Comparison of ENCODE assay signal across 8 cellular contexts in genomic region chr6:122789078-122789861, GRCh38. TPM values are rescaled to one million over a fixed set of nuclear protein-coding genes. Genes with fewer than 3 reads are reported as not detected.
A peak's percentile ranks its signal among the peaks of the same experiment; 100 is the strongest.
DNase-seq lines count a peak whose midpoint lies in the region; ATAC-seq and TF ChIP-seq lines count a peak whose summit lies in the region.

Gene SMPDL3A, plus strand, starts transcription at chr6:122789258. Its CDS starts 89 bp downstream, at chr6:122789347.

- H3K9me3 Mint-ChIP-seq in activated naive CD4-positive, alpha-beta T cell treated with anti-CD3 and anti-CD28 coated beads, Interleukin-2, amount 50 U/mL, for 24 hours = no peaks in the 10 kb centered on the region
- no peaks in the 10 kb centered on the region for H3K9me3 Mint-ChIP-seq in neural progenitor cell

- peaks cover 12% of the 10 kb centered on the region for H3K4me1 Mint-ChIP-seq in activated naive CD4-positive, alpha-beta T cell treated with anti-CD3 and anti-CD28 coated beads, Interleukin-2, amount 50 U/mL, for 24 hours
- peaks cover 37% of the 10 kb centered on the region for H3K4me1 Mint-ChIP-seq in neural progenitor cell

- peaks cover 33% of the 10 kb centered on the region for H3F3A ChIP-seq in neural progenitor cell (ENCODE audit: low read depth)

- H3K27me3 Mint-ChIP-seq in activated naive CD4-positive, alpha-beta T cell treated with anti-CD3 and anti-CD28 coated beads, Interleukin-2, amount 50 U/mL, for 24 hours = peaks cover 44% of the 10 kb centered on the region
- H3K27me3 Mint-ChIP-seq in neural progenitor cell (ENCODE audit: insufficient read depth, low read depth) = peaks cover 6% of the 10 kb centered on the region

- DNase-seq in DMS53 (lab: John Stamatoyannopoulos, UW) = peak; percentile 82
- peak; percentile 62 for DNase-seq in NCI-H526 treated with DMSO at 0.1 percent for 48 hours (lab: John Stamatoyannopoulos, UW)
- DNase-seq in glomerular visceral epithelial cell (ENCODE audit: extremely low spot score) = peak; percentile 80
- DNase-seq in neural progenitor cell (ENCODE audit: low spot score) = peak; percentile 88
- DNase-seq in activated effector memory CD4-positive, alpha-beta T cell treated with Interleukin-2 at 50 U/mL for 16 hours = no peak

- H3K9me3 ChIP-seq in neural progenitor cell (ENCODE audit: low read depth) = no peaks in the 10 kb centered on the region

- peak within 1 kb of the TSS; percentile 76 for H3K4me3 ChIP-seq in neural progenitor cell

- peak; percentile 61 for TF ChIP-seq CTCF in neural progenitor cell (IDR thresholded peaks at IDR 0.05)

- no peaks in the 10 kb centered on the region for H3K36me3 ChIP-seq in neural progenitor cell

- no peaks in the 10 kb centered on the region for H3K36me3 Mint-ChIP-seq in activated naive CD4-positive, alpha-beta T cell treated with anti-CD3 and anti-CD28 coated beads, Interleukin-2, amount 50 U/mL, for 24 hours
- no peaks in the 10 kb centered on the region for H3K36me3 Mint-ChIP-seq in neural progenitor cell

- peaks cover 17% of the 10 kb centered on the region for H3K4me1 ChIP-seq in neural progenitor cell

- H3K4me2 ChIP-seq in neural progenitor cell = peak within 1 kb of the TSS; percentile 87

- H3K27me3 ChIP-seq in neural progenitor cell = peaks cover 50% of the 10 kb centered on the region

- H3K9ac ChIP-seq in neural progenitor cell = peak within 1 kb of the TSS; percentile 50

- ATAC-seq in GM19455 (IDR thresholded peaks at IDR 0.05; ENCODE audit: unreplicated experiment) (peak; percentile 64), HG03469 (IDR thresholded peaks at IDR 0.05; ENCODE audit: unreplicated experiment) (peak; percentile 49)

- H3K27ac ChIP-seq in neural progenitor cell = peak within 1 kb of the TSS; percentile 10

- no peaks in the 10 kb centered on the region for H4K20me1 ChIP-seq in neural progenitor cell (ENCODE audit: low read depth)

- peak within 1 kb of the TSS; percentile 99 for H2AFZ ChIP-seq in neural progenitor cell (replicated peaks)

- no peaks in the 10 kb centered on the region for H3K79me2 ChIP-seq in neural progenitor cell (ENCODE audit: low read depth)

- H3K27ac Mint-ChIP-seq in activated naive CD4-positive, alpha-beta T cell treated with anti-CD3 and anti-CD28 coated beads, Interleukin-2, amount 50 U/mL, for 24 hours = no peak within 1 kb of the TSS
- peak within 1 kb of the TSS; percentile 98 for H3K27ac Mint-ChIP-seq in neural progenitor cell

- peak within 1 kb of the TSS; percentile 85 for H3K4me3 Mint-ChIP-seq in activated naive CD4-positive, alpha-beta T cell treated with anti-CD3 and anti-CD28 coated beads, Interleukin-2, amount 50 U/mL, for 24 hours
- H3K4me3 Mint-ChIP-seq in neural progenitor cell = peak within 1 kb of the TSS; percentile 99

RNA-seq across cellular contexts. Expression of gene SMPDL3A, which starts in this region (rescaled TPM):
- total RNA-seq in neural progenitor cell (ENCODE audit: low replicate concordance) = 1.2 and 2.0 TPM in 2 replicates
